Comparison of ENCODE assay signal across 21 cellular contexts in the genomic region with DNA sequence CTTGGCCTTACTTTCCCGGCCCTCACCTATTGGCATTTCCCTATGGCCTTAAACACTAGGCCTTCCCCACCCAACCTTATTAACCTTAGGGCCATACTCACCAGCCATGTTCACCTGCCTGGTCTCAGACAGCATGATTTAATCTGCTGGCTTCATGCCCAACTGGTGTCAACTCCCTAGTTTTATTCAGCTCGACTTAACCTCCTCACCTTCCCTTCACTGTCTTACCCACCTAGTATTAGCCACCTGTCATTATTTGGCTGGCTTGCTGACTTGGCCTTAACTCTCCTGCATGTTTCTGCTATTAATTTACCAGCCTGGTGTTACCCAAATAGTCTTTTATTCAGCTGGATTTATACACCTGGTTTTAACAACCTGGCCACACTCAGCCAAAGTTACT.
"Had no signal": no experiment of that assay in that cellular context is flagged by ENCODE, and none has a peak within 500 bp of the region (broad histone marks: within the 10 kb centered on the region; RNA-seq: fewer than 3 reads in every experiment).

No MANE protein-coding gene starts in this region.

- H3K27me3 ChIP-seq: breast epithelium, colonic mucosa, Peyer's patch had no signal

- DNase-seq: activated CD4-positive, alpha-beta T cell treated with anti-CD3 and anti-CD28 coated beads for 48 hours; activated CD4-positive, alpha-beta T cell treated with anti-CD3 and anti-CD28 coated beads, Interleukin-2, amount 50 U/mL, for 4 hours; activated CD4-positive, CD25-positive, alpha-beta regulatory T cell treated with anti-CD3 and anti-CD28 coated beads, Interleukin-2, amount 50 U/mL, for 72 hours; activated CD8-positive, alpha-beta memory T cell treated with anti-CD3 and anti-CD28 coated beads, Interleukin-2, amount 50 U/mL, for 48 hours; activated CD8-positive, alpha-beta T cell treated with anti-CD3 and anti-CD28 coated beads, Interleukin-2, amount 10 ng/mL, durations not matched to agents 7 days and 5 days; activated naive CD4-positive, alpha-beta T cell treated with anti-CD3 and anti-CD28 coated beads, Interleukin-2, amount 50 U/mL, for 16 hours; activated T-cell treated with anti-CD3 and anti-CD28 coated beads, Interleukin-2, amount 50 U/mL, for 1 hour; aorta; caudate nucleus; colonic mucosa; Karpas-422; NCI-H1092 treated with DMSO at 0.1 percent for 48 hours; NCI-H1417 treated with DMSO at 0.1 percent for 48 hours; NCI-H187; NCI-H510A treated with DMSO at 0.1 percent for 48 hours; Peyer's patch; SIG-M5; T-helper 17 cell; T-helper 9 cell had no signal

- H3K4me1 ChIP-seq: breast epithelium, colonic mucosa, Peyer's patch had no signal

- H3K4me3 ChIP-seq: breast epithelium, colonic mucosa, Peyer's patch had no signal

- ATAC-seq: activated CD8-positive, alpha-beta T cell treated with anti-CD3 and anti-CD28 coated beads, Interleukin-2, amount 10 ng/mL, durations not matched to agents 7 days and 5 days; T-helper 17 cell; WTC11 had no signal

- H3K36me3 ChIP-seq: breast epithelium, colonic mucosa, Peyer's patch had no signal

- H3K9me3 ChIP-seq: colonic mucosa had no signal

- H3K27ac ChIP-seq: breast epithelium, colonic mucosa, Peyer's patch had no signal
